Comparison of ENCODE assay signal across 14 cellular contexts in genomic region chr5:125277494-125278154, GRCh38.
DNase-seq lines count a peak whose midpoint lies in the region; ATAC-seq, FAIRE-seq and TF ChIP-seq lines count a peak whose summit lies in the region.
"Had no signal": no experiment of that assay in that cellular context is flagged by ENCODE, and none has a peak within 500 bp of the region (broad histone marks: within the 10 kb centered on the region; RNA-seq: fewer than 3 reads in every experiment).

No MANE protein-coding gene starts in this region.

- H3K4me1 Mint-ChIP-seq in astrocyte (ENCODE audit: low read depth, unreplicated experiment), result peaks cover 32% of the 10 kb centered on the region
- no peaks in the 10 kb centered on the region for H3K4me1 Mint-ChIP-seq in naive thymus-derived CD4-positive, alpha-beta T cell

- peaks cover 2% of the 10 kb centered on the region for H3K9me3 Mint-ChIP-seq in astrocyte (ENCODE audit: unreplicated experiment)
- peaks cover 0 to 7% (median 0%) of the 10 kb centered on the region in 11 donors for H3K9me3 Mint-ChIP-seq in naive thymus-derived CD4-positive, alpha-beta T cell

- peak; percentile 99 for FAIRE-seq in astrocyte (lab: Jason Lieb, UNC)

- H3K27ac Mint-ChIP-seq in astrocyte (ENCODE audit: unreplicated experiment), result peak overlapping the region; percentile 42
- no peak overlapping the region for H3K27ac Mint-ChIP-seq in naive thymus-derived CD4-positive, alpha-beta T cell

- no peak for TF ChIP-seq CTCF in astrocyte (IDR thresholded peaks at IDR 0.05; ENCODE audit: insufficient read depth, low read depth, low read length)

- no peak overlapping the region for H3K4me3 Mint-ChIP-seq in astrocyte (ENCODE audit: unreplicated experiment)
- no peak overlapping the region for H3K4me3 Mint-ChIP-seq in naive thymus-derived CD4-positive, alpha-beta T cell

- DNase-seq in A172 (ENCODE audit: low spot score), result peak; percentile 97
- DNase-seq in HPDE6-E6E7 (ENCODE audit: extremely low spot score), result peak; percentile 84
- DNase-seq in astrocyte (ENCODE audit: low read depth), result peak; percentile 95
- DNase-seq in kidney glomerular epithelial cell (lab: John Stamatoyannopoulos, UW), result peak; percentile 99
- DNase-seq in NCI-H510A (lab: John Stamatoyannopoulos, UW), result no peak
- no peak for DNase-seq in mesenteric fat pad (ENCODE audit: low spot score)
- no peak for DNase-seq in naive thymus-derived CD4-positive, alpha-beta T cell
- DNase-seq: activated effector memory CD4-positive, alpha-beta T cell treated with anti-CD3 and anti-CD28 coated beads, Interleukin-2, amount 50 U/mL, for 16 hours; BE2C; effector CD4-positive, alpha-beta T cell; NCI-H1105 treated with DMSO at 0.1 percent for 48 hours; OCI-M1; right lobe of liver had no signal

- H3K27me3 Mint-ChIP-seq in astrocyte (ENCODE audit: low read depth, unreplicated experiment), result no peaks in the 10 kb centered on the region
- peaks cover 0 to 4% (median 0%) of the 10 kb centered on the region in 5 donors for H3K27me3 Mint-ChIP-seq in naive thymus-derived CD4-positive, alpha-beta T cell

- intact Hi-C loops in naive thymus-derived CD4-positive, alpha-beta T cell (cut with micrococcal nuclease), result no loop called here

- no peak overlapping the region for H3K4me3 ChIP-seq in astrocyte (ENCODE audit: insufficient read depth, low read depth, low read length)
- H3K4me3 ChIP-seq in naive thymus-derived CD4-positive, alpha-beta T cell (ENCODE audit: low read length), result no peak overlapping the region
- H3K4me3 ChIP-seq: right lobe of liver had no signal

- no peaks in the 10 kb centered on the region for H4K20me1 ChIP-seq in astrocyte (ENCODE audit: insufficient read depth, low read length)

- H3K9me3 ChIP-seq in astrocyte (ENCODE audit: insufficient read depth, low read depth, low read length), result no peaks in the 10 kb centered on the region
- H3K9me3 ChIP-seq in naive thymus-derived CD4-positive, alpha-beta T cell (ENCODE audit: control insufficient read depth in 2 of 3, low read length in 3 of 3), result no peaks in the 10 kb centered on the region
- H3K9me3 ChIP-seq: BE2C, right lobe of liver had no signal

- H3K27me3 ChIP-seq in astrocyte (ENCODE audit: insufficient read depth, low read length), result no peaks in the 10 kb centered on the region
- H3K27me3 ChIP-seq in naive thymus-derived CD4-positive, alpha-beta T cell (ENCODE audit: control insufficient read depth in 2 of 2, insufficient read depth in 2 of 2, low read length in 2 of 2), result no peaks in the 10 kb centered on the region
- H3K27me3 ChIP-seq: BE2C, right lobe of liver had no signal

- H3K79me2 ChIP-seq in astrocyte (ENCODE audit: insufficient read depth, low read length), result no peaks in the 10 kb centered on the region

- H3K4me2 ChIP-seq in astrocyte (ENCODE audit: low read length), result peak overlapping the region; percentile 45

- no peak overlapping the region for H3K9ac ChIP-seq in astrocyte (ENCODE audit: low read length)

- POLR2A ChIA-PET in naive thymus-derived CD4-positive, alpha-beta T cell (lab: Charles Lee), result no interaction called here

- no peak for ATAC-seq in naive thymus-derived CD4-positive, alpha-beta T cell
- no peak for ATAC-seq in GM19328 (IDR thresholded peaks at IDR 0.05; ENCODE audit: unreplicated experiment)

- no peak overlapping the region for H2AFZ ChIP-seq in astrocyte (ENCODE audit: low read depth, low read length)

- H3K36me3 Mint-ChIP-seq in astrocyte (ENCODE audit: low read depth, unreplicated experiment), result no peaks in the 10 kb centered on the region
- no peaks in the 10 kb centered on the region for H3K36me3 Mint-ChIP-seq in naive thymus-derived CD4-positive, alpha-beta T cell

- no peaks in the 10 kb centered on the region for H3K36me3 ChIP-seq in astrocyte (ENCODE audit: insufficient read depth, low read length)
- H3K36me3 ChIP-seq in naive thymus-derived CD4-positive, alpha-beta T cell (ENCODE audit: control insufficient read depth in 2 of 3, insufficient read depth in 3 of 3, low read length in 3 of 3), result no peaks in the 10 kb centered on the region
- H3K36me3 ChIP-seq: BE2C, right lobe of liver had no signal

- H3K4me1 ChIP-seq in astrocyte (ENCODE audit: insufficient read depth, low read length), result peaks cover 25% of the 10 kb centered on the region
- H3K4me1 ChIP-seq in naive thymus-derived CD4-positive, alpha-beta T cell (ENCODE audit: control insufficient read depth in 2 of 2, insufficient read depth in 2 of 2, low read length in 2 of 2), result no peaks in the 10 kb centered on the region
- H3K4me1 ChIP-seq: right lobe of liver had no signal

- peak overlapping the region; percentile 57 for H3K27ac ChIP-seq in astrocyte (ENCODE audit: low read depth, low read length)
- H3K27ac ChIP-seq in naive thymus-derived CD4-positive, alpha-beta T cell (ENCODE audit: low read depth, low read length), result no peak overlapping the region
- H3K27ac ChIP-seq: right lobe of liver had no signal

- CTCF ChIA-PET in naive thymus-derived CD4-positive, alpha-beta T cell (lab: Charles Lee), result no interaction called here

Comparison
In these comparisons a context has a peak if more than half of its experiments do, and no peak if none do; other contexts are left out.
1. DNase-seq: peak in A172 (single experiment), HPDE6-E6E7 (single experiment), astrocyte (single experiment) and kidney glomerular epithelial cell (single experiment); none in NCI-H510A (single experiment), mesenteric fat pad (single experiment) and naive thymus-derived CD4-positive, alpha-beta T cell (0 of 9).